ENCODE assay signal across 1 cellular context in the genomic region with DNA sequence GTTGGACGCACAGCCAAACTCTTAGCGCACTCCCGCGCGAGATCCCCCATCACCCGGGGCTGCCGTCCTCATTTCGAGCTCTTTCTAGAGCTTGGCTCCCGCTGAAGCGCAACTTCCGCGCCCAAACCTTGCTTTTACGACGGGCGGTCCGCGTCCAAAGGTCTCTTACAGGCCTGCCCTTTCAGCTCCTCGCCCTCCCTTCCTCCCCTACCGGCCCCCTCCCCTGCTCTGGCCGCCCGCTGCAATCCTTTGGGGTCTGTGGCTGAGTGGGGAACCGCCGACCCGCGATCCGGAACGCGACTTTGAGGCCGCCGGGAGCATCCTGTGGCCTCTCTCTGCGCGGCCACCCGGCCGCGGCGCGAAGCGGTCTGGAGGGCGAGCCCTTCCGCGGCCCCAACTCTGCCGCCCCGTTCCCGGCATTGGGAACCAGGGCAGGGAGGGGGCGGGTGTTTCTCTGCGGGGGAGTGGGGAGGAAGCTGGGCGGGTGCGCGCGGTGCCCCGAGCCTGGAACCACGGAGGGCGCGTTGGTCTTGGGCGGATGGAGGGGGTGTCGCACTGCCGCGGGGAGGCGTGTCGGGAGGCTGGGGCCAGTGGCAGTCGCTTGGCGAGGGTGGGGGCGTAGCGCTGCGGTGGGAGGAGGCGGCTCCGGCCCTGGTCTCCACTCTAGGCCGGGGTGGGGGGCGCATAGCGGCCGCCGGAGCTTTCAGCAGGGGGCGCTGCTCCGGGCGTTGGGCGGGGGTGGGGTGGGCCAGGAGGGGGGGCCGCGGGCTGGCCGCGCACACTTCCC.
TF ChIP-seq lines count a peak whose summit lies in the region.

A gene (plus strand): TSS at position 781 of the 787 bp plus-strand sequence. CDS start 96 bp downstream, outside the sequence.

TF ChIP-seq in GM23338, 12 proteins besides CTCF, POLR2A, EP300 and RAD21 (continued from another document):
- TF ChIP-seq, protein P1, sequence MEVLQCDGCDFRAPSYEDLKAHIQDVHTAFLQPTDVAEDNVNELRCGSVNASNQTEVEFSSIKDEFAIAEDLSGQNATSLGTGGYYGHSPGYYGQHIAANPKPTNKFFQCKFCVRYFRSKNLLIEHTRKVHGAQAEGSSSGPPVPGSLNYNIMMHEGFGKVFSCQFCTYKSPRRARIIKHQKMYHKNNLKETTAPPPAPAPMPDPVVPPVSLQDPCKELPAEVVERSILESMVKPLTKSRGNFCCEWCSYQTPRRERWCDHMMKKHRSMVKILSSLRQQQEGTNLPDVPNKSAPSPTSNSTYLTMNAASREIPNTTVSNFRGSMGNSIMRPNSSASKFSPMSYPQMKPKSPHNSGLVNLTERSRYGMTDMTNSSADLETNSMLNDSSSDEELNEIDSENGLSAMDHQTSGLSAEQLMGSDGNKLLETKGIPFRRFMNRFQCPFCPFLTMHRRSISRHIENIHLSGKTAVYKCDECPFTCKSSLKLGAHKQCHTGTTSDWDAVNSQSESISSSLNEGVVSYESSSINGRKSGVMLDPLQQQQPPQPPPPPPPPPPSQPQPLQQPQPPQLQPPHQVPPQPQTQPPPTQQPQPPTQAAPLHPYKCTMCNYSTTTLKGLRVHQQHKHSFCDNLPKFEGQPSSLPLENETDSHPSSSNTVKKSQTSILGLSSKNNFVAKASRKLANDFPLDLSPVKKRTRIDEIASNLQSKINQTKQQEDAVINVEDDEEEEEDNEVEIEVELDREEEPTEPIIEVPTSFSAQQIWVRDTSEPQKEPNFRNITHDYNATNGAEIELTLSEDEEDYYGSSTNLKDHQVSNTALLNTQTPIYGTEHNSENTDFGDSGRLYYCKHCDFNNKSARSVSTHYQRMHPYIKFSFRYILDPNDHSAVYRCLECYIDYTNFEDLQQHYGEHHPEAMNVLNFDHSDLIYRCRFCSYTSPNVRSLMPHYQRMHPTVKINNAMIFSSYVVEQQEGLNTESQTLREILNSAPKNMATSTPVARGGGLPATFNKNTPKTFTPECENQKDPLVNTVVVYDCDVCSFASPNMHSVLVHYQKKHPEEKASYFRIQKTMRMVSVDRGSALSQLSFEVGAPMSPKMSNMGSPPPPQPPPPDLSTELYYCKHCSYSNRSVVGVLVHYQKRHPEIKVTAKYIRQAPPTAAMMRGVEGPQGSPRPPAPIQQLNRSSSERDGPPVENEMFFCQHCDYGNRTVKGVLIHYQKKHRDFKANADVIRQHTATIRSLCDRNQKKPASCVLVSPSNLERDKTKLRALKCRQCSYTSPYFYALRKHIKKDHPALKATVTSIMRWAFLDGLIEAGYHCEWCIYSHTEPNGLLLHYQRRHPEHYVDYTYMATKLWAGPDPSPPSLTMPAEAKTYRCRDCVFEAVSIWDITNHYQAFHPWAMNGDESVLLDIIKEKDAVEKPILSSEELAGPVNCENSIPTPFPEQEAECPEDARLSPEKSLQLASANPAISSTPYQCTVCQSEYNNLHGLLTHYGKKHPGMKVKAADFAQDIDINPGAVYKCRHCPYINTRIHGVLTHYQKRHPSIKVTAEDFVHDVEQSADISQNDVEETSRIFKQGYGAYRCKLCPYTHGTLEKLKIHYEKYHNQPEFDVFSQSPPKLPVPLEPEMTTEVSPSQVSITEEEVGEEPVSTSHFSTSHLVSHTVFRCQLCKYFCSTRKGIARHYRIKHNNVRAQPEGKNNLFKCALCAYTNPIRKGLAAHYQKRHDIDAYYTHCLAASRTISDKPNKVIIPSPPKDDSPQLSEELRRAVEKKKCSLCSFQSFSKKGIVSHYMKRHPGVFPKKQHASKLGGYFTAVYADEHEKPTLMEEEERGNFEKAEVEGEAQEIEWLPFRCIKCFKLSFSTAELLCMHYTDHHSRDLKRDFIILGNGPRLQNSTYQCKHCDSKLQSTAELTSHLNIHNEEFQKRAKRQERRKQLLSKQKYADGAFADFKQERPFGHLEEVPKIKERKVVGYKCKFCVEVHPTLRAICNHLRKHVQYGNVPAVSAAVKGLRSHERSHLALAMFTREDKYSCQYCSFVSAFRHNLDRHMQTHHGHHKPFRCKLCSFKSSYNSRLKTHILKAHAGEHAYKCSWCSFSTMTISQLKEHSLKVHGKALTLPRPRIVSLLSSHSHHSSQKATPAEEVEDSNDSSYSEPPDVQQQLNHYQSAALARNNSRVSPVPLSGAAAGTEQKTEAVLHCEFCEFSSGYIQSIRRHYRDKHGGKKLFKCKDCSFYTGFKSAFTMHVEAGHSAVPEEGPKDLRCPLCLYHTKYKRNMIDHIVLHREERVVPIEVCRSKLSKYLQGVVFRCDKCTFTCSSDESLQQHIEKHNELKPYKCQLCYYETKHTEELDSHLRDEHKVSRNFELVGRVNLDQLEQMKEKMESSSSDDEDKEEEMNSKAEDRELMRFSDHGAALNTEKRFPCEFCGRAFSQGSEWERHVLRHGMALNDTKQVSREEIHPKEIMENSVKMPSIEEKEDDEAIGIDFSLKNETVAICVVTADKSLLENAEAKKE (CRISPR knock-in tag; IDR thresholded peaks at IDR 0.05), result no peak
- TF ChIP-seq STAT1 (IDR thresholded peaks at IDR 0.05; ENCODE audit: unreplicated experiment) (no peak), NANOG (IDR thresholded peaks at IDR 0.05; ENCODE audit: borderline replicate concordance) (no peak), POLR2AphosphoS5 (IDR thresholded peaks at IDR 0.05; ENCODE audit: low read depth) (no peak), JUNB (IDR thresholded peaks at IDR 0.05; ENCODE audit: unreplicated experiment) (no peak), EZH2phosphoT487 (IDR thresholded peaks at IDR 0.05; ENCODE audit: unreplicated experiment) (peak; percentile 43), ZNF114 (CRISPR knock-in tag; IDR thresholded peaks at IDR 0.05) (no peak)
- TF ChIP-seq, protein P2, sequence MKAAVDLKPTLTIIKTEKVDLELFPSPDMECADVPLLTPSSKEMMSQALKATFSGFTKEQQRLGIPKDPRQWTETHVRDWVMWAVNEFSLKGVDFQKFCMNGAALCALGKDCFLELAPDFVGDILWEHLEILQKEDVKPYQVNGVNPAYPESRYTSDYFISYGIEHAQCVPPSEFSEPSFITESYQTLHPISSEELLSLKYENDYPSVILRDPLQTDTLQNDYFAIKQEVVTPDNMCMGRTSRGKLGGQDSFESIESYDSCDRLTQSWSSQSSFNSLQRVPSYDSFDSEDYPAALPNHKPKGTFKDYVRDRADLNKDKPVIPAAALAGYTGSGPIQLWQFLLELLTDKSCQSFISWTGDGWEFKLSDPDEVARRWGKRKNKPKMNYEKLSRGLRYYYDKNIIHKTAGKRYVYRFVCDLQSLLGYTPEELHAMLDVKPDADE (IDR thresholded peaks at IDR 0.05), result no peak
- TF ChIP-seq, protein P3, sequence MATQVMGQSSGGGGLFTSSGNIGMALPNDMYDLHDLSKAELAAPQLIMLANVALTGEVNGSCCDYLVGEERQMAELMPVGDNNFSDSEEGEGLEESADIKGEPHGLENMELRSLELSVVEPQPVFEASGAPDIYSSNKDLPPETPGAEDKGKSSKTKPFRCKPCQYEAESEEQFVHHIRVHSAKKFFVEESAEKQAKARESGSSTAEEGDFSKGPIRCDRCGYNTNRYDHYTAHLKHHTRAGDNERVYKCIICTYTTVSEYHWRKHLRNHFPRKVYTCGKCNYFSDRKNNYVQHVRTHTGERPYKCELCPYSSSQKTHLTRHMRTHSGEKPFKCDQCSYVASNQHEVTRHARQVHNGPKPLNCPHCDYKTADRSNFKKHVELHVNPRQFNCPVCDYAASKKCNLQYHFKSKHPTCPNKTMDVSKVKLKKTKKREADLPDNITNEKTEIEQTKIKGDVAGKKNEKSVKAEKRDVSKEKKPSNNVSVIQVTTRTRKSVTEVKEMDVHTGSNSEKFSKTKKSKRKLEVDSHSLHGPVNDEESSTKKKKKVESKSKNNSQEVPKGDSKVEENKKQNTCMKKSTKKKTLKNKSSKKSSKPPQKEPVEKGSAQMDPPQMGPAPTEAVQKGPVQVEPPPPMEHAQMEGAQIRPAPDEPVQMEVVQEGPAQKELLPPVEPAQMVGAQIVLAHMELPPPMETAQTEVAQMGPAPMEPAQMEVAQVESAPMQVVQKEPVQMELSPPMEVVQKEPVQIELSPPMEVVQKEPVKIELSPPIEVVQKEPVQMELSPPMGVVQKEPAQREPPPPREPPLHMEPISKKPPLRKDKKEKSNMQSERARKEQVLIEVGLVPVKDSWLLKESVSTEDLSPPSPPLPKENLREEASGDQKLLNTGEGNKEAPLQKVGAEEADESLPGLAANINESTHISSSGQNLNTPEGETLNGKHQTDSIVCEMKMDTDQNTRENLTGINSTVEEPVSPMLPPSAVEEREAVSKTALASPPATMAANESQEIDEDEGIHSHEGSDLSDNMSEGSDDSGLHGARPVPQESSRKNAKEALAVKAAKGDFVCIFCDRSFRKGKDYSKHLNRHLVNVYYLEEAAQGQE (IDR thresholded peaks at IDR 0.05; ENCODE audit: unreplicated experiment), result no peak
TF ChIP-seq in GM23338: peak in this region for 2.
